16 cellular contexts compared by ENCODE assay signal in the genomic region with DNA sequence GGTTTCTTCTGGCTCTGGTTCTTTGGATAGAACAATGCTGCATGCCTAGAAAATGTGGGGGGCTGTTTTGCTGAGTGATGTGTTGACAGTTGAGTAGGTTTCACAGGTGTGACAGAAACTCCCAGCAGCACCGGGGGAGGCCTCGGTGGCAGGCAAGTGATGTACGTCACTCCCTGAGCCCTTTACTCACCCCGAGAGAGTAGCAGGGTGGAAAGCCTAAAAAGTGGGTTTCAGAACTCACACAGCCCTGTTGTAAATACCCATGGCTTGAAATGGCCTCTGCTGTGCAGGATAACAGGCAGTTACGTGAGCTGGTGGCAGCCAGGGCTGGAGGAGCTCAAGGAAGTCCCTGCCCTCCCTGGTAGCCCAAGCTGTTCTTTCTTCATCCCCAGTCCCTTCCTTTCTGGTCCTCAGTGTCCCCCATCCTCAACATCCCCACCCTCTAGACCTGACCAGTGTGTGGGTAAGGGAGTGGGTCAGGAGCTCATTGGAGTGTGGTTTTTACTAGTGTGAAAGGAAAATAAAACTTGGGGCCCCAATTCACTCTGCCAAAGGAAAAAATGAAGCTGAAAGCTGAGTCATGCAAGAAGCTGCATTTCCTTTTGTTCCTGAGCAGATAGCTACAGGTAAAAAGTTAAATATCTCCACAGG.
A peak's percentile ranks its signal among the peaks of the same experiment; 100 is the strongest.
DNase-seq lines count a peak whose midpoint lies in the region; ATAC-seq and TF ChIP-seq lines count a peak whose summit lies in the region.
"Had no signal": no experiment of that assay in that cellular context is flagged by ENCODE, and none has a peak within 500 bp of the region (broad histone marks: within the 10 kb centered on the region; RNA-seq: fewer than 3 reads in every experiment).

No MANE protein-coding gene starts in this region.

- CTCF ChIA-PET in activated CD4-positive, alpha-beta T cell treated with anti-CD3 and anti-CD28 coated beads for 36 hours (lab: Charles Lee): interaction anchor here (0.5 to 0.7 kb wide), 2 partner anchors 114 to 185 kb away, joined by 3 read pairs; no protein-coding TSS in a partner anchor
- CTCF ChIA-PET in HEK293T (lab: Yijun Ruan, JAX): no interaction called here

- peaks cover 3% of the 10 kb centered on the region for H3K4me1 Mint-ChIP-seq in activated CD4-positive, alpha-beta T cell treated with anti-CD3 and anti-CD28 coated beads for 36 hours
- no peaks in the 10 kb centered on the region for H3K4me1 Mint-ChIP-seq in HFFc6 (ENCODE audit: low read depth)

- H3K9me3 ChIP-seq in mucosa of descending colon (no peaks in the 10 kb centered on the region), right cardiac atrium (ENCODE audit: control insufficient read depth, low read length) (no peaks in the 10 kb centered on the region)
- H3K9me3 ChIP-seq: A549, suprapubic skin had no signal

- no peaks in the 10 kb centered on the region for H3K9me3 Mint-ChIP-seq in activated CD4-positive, alpha-beta T cell treated with anti-CD3 and anti-CD28 coated beads for 36 hours (ENCODE audit: low read depth)
- peaks cover 61% of the 10 kb centered on the region for H3K9me3 Mint-ChIP-seq in HFFc6
- H3K9me3 Mint-ChIP-seq: CD8-positive, alpha-beta T cell; T-helper 1 cell treated with Interleukin-12 subunit alpha and Interleukin-12 subunit beta and Interleukin-4 antibody, amounts not matched to agents 30 μg/mL and 1 μg/mL, for 36 hours had no signal

- H3K27me3 Mint-ChIP-seq in activated CD4-positive, alpha-beta T cell treated with anti-CD3 and anti-CD28 coated beads for 36 hours: no peaks in the 10 kb centered on the region
- no peaks in the 10 kb centered on the region; the same call in 1 of the 2 replicates for H3K27me3 Mint-ChIP-seq in HFFc6 (ENCODE audit: insufficient read depth)

- TF ChIP-seq CTCF in mucosa of descending colon (IDR thresholded peaks at IDR 0.05): no peak
- TF ChIP-seq CTCF in HFFc6 (IDR thresholded peaks at IDR 0.05): no peak

- WGBS in right cardiac atrium: 63% methylated on average over 5 of the region's 5 CpGs

- DNase-seq in activated CD4-positive, alpha-beta T cell treated with anti-CD3 and anti-CD28 coated beads for 36 hours: peak; percentile 33
- no peak for DNase-seq in activated CD4-positive, alpha-beta T cell treated with anti-CD3 and anti-CD28 coated beads, Interleukin-2, amount 50 U/mL, for 48 hours
- peak; percentile 53 for DNase-seq in RPMI8226
- no peak for DNase-seq in mucosa of descending colon
- DNase-seq in HFFc6: no peak
- DNase-seq in right cardiac atrium: no peak
- no peak for DNase-seq in HEK293T (ENCODE audit: extremely low spot score)
- DNase-seq: brain microvascular endothelial cell; CD8-positive, alpha-beta T cell; foreskin melanocyte; NCI-H1694 treated with DMSO at 0.1 percent for 48 hours; occipital lobe had no signal

- H3K4me3 Mint-ChIP-seq in activated CD4-positive, alpha-beta T cell treated with anti-CD3 and anti-CD28 coated beads for 36 hours: no peak overlapping the region
- no peak overlapping the region for H3K4me3 Mint-ChIP-seq in HFFc6
- H3K4me3 Mint-ChIP-seq: CD8-positive, alpha-beta T cell; T-helper 1 cell treated with Interleukin-12 subunit alpha and Interleukin-12 subunit beta and Interleukin-4 antibody, amounts not matched to agents 30 μg/mL and 1 μg/mL, for 36 hours had no signal

- H3K4me1 ChIP-seq in mucosa of descending colon (ENCODE audit: low read depth) (no peaks in the 10 kb centered on the region), right cardiac atrium (ENCODE audit: control insufficient read depth, insufficient read depth, low read length) (no peaks in the 10 kb centered on the region)
- H3K4me1 ChIP-seq: A549, suprapubic skin had no signal

- no peak overlapping the region for H3K27ac Mint-ChIP-seq in activated CD4-positive, alpha-beta T cell treated with anti-CD3 and anti-CD28 coated beads for 36 hours
- H3K27ac Mint-ChIP-seq in HFFc6: no peak overlapping the region
- H3K27ac Mint-ChIP-seq: CD8-positive, alpha-beta T cell; T-helper 1 cell treated with Interleukin-12 subunit alpha and Interleukin-12 subunit beta and Interleukin-4 antibody, amounts not matched to agents 30 μg/mL and 1 μg/mL, for 36 hours had no signal

- H3K27ac ChIP-seq in right cardiac atrium (ENCODE audit: low read length): no peak overlapping the region
- H3K27ac ChIP-seq: A549, brain microvascular endothelial cell, suprapubic skin had no signal

- H3K4me3 ChIP-seq in mucosa of descending colon (no peak overlapping the region), right cardiac atrium (ENCODE audit: low read length) (no peak overlapping the region)
- H3K4me3 ChIP-seq: A549, suprapubic skin had no signal

- peak; percentile 78 for ATAC-seq in activated CD4-positive, alpha-beta T cell treated with anti-CD3 and anti-CD28 coated beads for 36 hours
- peak; percentile 46 for ATAC-seq in GM21576 (IDR thresholded peaks at IDR 0.05; ENCODE audit: unreplicated experiment)
- peak; percentile 9 for ATAC-seq in mucosa of descending colon
- no peak for ATAC-seq in right cardiac atrium
- ATAC-seq: A549; CD8-positive, alpha-beta T cell had no signal

- no peaks in the 10 kb centered on the region for H3K36me3 Mint-ChIP-seq in activated CD4-positive, alpha-beta T cell treated with anti-CD3 and anti-CD28 coated beads for 36 hours (ENCODE audit: low read depth)
- no peaks in the 10 kb centered on the region for H3K36me3 Mint-ChIP-seq in HFFc6 (ENCODE audit: low read depth)
- H3K36me3 Mint-ChIP-seq: CD8-positive, alpha-beta T cell had no signal

- no peaks in the 10 kb centered on the region for H3K27me3 ChIP-seq in right cardiac atrium (ENCODE audit: control insufficient read depth, insufficient read depth)
- H3K27me3 ChIP-seq: brain microvascular endothelial cell, suprapubic skin had no signal

- intact Hi-C loops in activated CD4-positive, alpha-beta T cell treated with anti-CD3 and anti-CD28 coated beads for 36 hours (cut with DNase I, micrococcal nuclease): no loop called here
- intact Hi-C loops in mucosa of descending colon (cut with DNase I, micrococcal nuclease) (no loop called here), right cardiac atrium (cut with DNase I) (no loop called here)

- H3K36me3 ChIP-seq in mucosa of descending colon (ENCODE audit: low read depth): no peaks in the 10 kb centered on the region
- H3K36me3 ChIP-seq: brain microvascular endothelial cell, suprapubic skin had no signal

- POLR2A ChIA-PET in activated CD4-positive, alpha-beta T cell treated with anti-CD3 and anti-CD28 coated beads for 36 hours (lab: Charles Lee): no interaction called here
- POLR2A ChIA-PET in HEK293T (lab: Yijun Ruan, JAX): no interaction called here

TF ChIP-seq in HEK293T, 16 proteins besides CTCF, POLR2A, EP300 and RAD21:
- TF ChIP-seq FOXA1 (IDR thresholded peaks at IDR 0.05) (no peak), FOXM1 (IDR thresholded peaks at IDR 0.05; ENCODE audit: borderline replicate concordance) (no peak), ELF4 (IDR thresholded peaks at IDR 0.05) (no peak)

Comparison
In these comparisons a context has a peak if more than half of its experiments do, and no peak if none do; other contexts are left out.
1. DNase-seq: peak in activated CD4-positive, alpha-beta T cell treated with anti-CD3 and anti-CD28 coated beads for 36 hours (single experiment) and RPMI8226 (single experiment); none in activated CD4-positive, alpha-beta T cell treated with anti-CD3 and anti-CD28 coated beads, Interleukin-2, amount 50 U/mL, for 48 hours (0 of 2), mucosa of descending colon (0 of 3), HFFc6 (single experiment), right cardiac atrium (0 of 3) and HEK293T (single experiment).
2. ATAC-seq: peak in activated CD4-positive, alpha-beta T cell treated with anti-CD3 and anti-CD28 coated beads for 36 hours (single experiment), GM21576 (single experiment) and mucosa of descending colon (single experiment); none in right cardiac atrium (0 of 2).